Comparison of ENCODE assay signal across 2 cellular contexts in the genomic region with DNA sequence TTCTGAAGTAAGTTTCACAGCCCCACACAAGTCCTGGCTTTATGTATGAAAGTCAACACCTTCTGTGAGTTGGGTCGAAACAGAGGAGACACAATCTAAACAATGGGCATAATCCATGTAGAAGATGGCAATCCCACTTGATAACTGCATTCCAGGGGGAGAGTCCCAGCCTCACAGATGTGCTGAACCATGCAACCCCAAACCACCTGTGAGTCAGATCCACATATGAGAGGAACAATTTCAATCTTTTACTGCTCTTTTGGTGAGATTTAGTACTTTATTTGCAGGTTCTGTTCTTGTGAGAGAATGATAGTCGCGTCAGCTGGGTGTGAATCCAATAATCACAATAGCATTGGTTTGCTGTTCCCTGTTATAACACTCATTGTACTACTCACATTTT. TPM values are rescaled to one million over a fixed set of nuclear protein-coding genes. Genes with fewer than 3 reads are reported as not detected.
"Had no signal": no experiment of that assay in that cellular context is flagged by ENCODE, and none has a peak within 500 bp of the region (broad histone marks: within the 10 kb centered on the region; RNA-seq: fewer than 3 reads in every experiment).

No MANE protein-coding gene starts in this region.

RNA-seq across cellular contexts. Expression of a gene that starts 21.3 kb away (rescaled TPM):
- total RNA-seq: G401, GM12878 had no signal
